Comparison of ENCODE assay signal across 8 cellular contexts in genomic region chrX:153430796-153431195, GRCh38. TPM values are rescaled to one million over a fixed set of nuclear protein-coding genes. Genes with fewer than 3 reads are reported as not detected.
"Had no signal": no experiment of that assay in that cellular context is flagged by ENCODE, and none has a peak within 500 bp of the region (broad histone marks: within the 10 kb centered on the region; RNA-seq: fewer than 3 reads in every experiment).

No MANE protein-coding gene starts in this region.

- H3K4me3 ChIP-seq: GM23338 had no signal

- ATAC-seq: GM23338, HepG2 had no signal

- DNase-seq: H9, HCEC 1CT, HFFc6 had no signal

- H3K27ac ChIP-seq: HL-60 had no signal

- H3K4me2 ChIP-seq: GM23338 had no signal

- H2AFZ ChIP-seq: GM23338 had no signal

RNA-seq across cellular contexts. Expression of gene ZFP92, which starts 19.5 kb away (rescaled TPM):
- polyA plus RNA-seq: HepG2 had no signal

RNA-seq across cellular contexts. Expression of gene PNMA6E, which starts 29.6 kb away (rescaled TPM):
- total RNA-seq: GM23338, H1, H9, HepG2, HFFc6 had no signal
- polyA plus RNA-seq: GM23338, H1, HepG2, IgD-negative memory B cell had no signal
